In genomic region chr2:226888378-226888915, GRCh38 we compare ENCODE assay signal across 30 cellular contexts. TPM values are rescaled to one million over a fixed set of nuclear protein-coding genes. Genes with fewer than 3 reads are reported as not detected.
DNase-seq lines count a peak whose midpoint lies in the region; ATAC-seq and TF ChIP-seq lines count a peak whose summit lies in the region.
"Had no signal": no experiment of that assay in that cellular context is flagged by ENCODE, and none has a peak within 500 bp of the region (broad histone marks: within the 10 kb centered on the region; RNA-seq: fewer than 3 reads in every experiment).

No MANE protein-coding gene starts in this region.

- no peaks in the 10 kb centered on the region for H3K79me2 ChIP-seq in mesendoderm (ENCODE audit: control insufficient read depth, insufficient read depth, low read length)

- TF ChIP-seq CTCF in AG10803 (conservative IDR thresholded peaks at IDR 0.05; ENCODE audit: low read length) (no peak), choroid plexus epithelial cell (conservative IDR thresholded peaks at IDR 0.05; ENCODE audit: low read depth, low read length) (no peak)

- H3K36me3 ChIP-seq in mesendoderm (ENCODE audit: control insufficient read depth, insufficient read depth, low read length) = no peaks in the 10 kb centered on the region
- H3K36me3 ChIP-seq: HAP-1, left ventricle myocardium inferior, Peyer's patch, SJCRH30, stomach, thyroid gland had no signal

- no peaks in the 10 kb centered on the region for H3K79me1 ChIP-seq in mesendoderm (ENCODE audit: low read length)

- no peak overlapping the region for H3K9ac ChIP-seq in mesendoderm (ENCODE audit: low read length)

- H3K4me3 ChIP-seq in AG10803 (ENCODE audit: low read length) (no peak overlapping the region), choroid plexus epithelial cell (ENCODE audit: low read depth, low read length) (no peak overlapping the region), mesendoderm (ENCODE audit: low read length) (no peak overlapping the region)
- H3K4me3 ChIP-seq: HAP-1, left ventricle myocardium inferior, Peyer's patch, SJCRH30, skin epidermis, stomach, thyroid gland had no signal

- no peak overlapping the region for H2AK5ac ChIP-seq in mesendoderm (ENCODE audit: low read length)

- no peak overlapping the region for H3K23ac ChIP-seq in mesendoderm (ENCODE audit: low read length)

- H4K5ac ChIP-seq in mesendoderm (ENCODE audit: low read length) = no peak overlapping the region

- no peak for ATAC-seq in GM21825 (IDR thresholded peaks at IDR 0.05; ENCODE audit: unreplicated experiment)
- no peak for ATAC-seq in HG03025 (IDR thresholded peaks at IDR 0.05; ENCODE audit: low FRiP score, unreplicated experiment)
- ATAC-seq in GM18517 (IDR thresholded peaks at IDR 0.05; ENCODE audit: unreplicated experiment) = no peak
- ATAC-seq: HepG2 had no signal

- H2BK5ac ChIP-seq in mesendoderm (ENCODE audit: low read length) = no peak overlapping the region

- H3K27ac ChIP-seq in mesendoderm (ENCODE audit: low read depth, low read length) = no peak overlapping the region
- H3K27ac ChIP-seq: HL-60, left ventricle myocardium inferior, Peyer's patch, SJCRH30, skin epidermis, stomach, thyroid gland had no signal

- peak overlapping the region; percentile 2 for H3K4ac ChIP-seq in mesendoderm (ENCODE audit: low read depth, low read length)

- H3K4me2 ChIP-seq in mesendoderm (ENCODE audit: low read length) = no peak overlapping the region

- H3K4me1 ChIP-seq in mesendoderm (ENCODE audit: control insufficient read depth, low read depth, low read length) = no peaks in the 10 kb centered on the region
- H3K4me1 ChIP-seq: HAP-1, SJCRH30, thyroid gland had no signal

- H4K8ac ChIP-seq in mesendoderm (ENCODE audit: low read depth, low read length) = no peak overlapping the region

- no peak overlapping the region for H3K56ac ChIP-seq in mesendoderm (ENCODE audit: low read length)

- peak; percentile 21 for DNase-seq in AG10803 (ENCODE audit: low read depth)
- peak; percentile 11 for DNase-seq in M059J (ENCODE audit: low read depth)
- DNase-seq in choroid plexus epithelial cell (ENCODE audit: low read depth) = peak; percentile 19
- no peak for DNase-seq in mesendoderm
- no peak for DNase-seq in NCI-H187 treated with DMSO at 0.1 percent for 48 hours (lab: John Stamatoyannopoulos, UW)
- DNase-seq: activated CD4-positive, alpha-beta memory T cell treated with anti-CD3 and anti-CD28 coated beads for 36 hours; activated CD4-positive, CD25-positive, alpha-beta regulatory T cell treated with anti-CD3 and anti-CD28 coated beads, Interleukin-2, amount 50 U/mL, for 72 hours; activated CD8-positive, alpha-beta memory T cell treated with anti-CD3 and anti-CD28 coated beads, Interleukin-2, amount 50 U/mL, for 4 hours; activated naive CD4-positive, alpha-beta T cell treated with anti-CD3 and anti-CD28 coated beads, Interleukin-2, amount 10 ng/mL, durations not matched to agents 7 days and 5 days; DMS153; GDM1; left ventricle myocardium inferior; naive B cell; NCI-H1092 treated with DMSO at 0.1 percent for 48 hours; NCI-H1930; NCI-H2227 treated with DMSO at 0.1 percent for 48 hours; NCI-H748 treated with DMSO at 0.1 percent for 48 hours; nucleus accumbens; Peyer's patch; SJCRH30; stimulated activated CD4-positive, alpha-beta T cell treated with anti-CD3 and anti-CD28 coated beads, Interleukin-1b, Interleukin-23, amount 100 ng/mL, for 48 hours; stomach; thyroid gland had no signal

- no peak overlapping the region for H2BK120ac ChIP-seq in mesendoderm (ENCODE audit: low read depth, low read length)

- H3K27me3 ChIP-seq in mesendoderm (ENCODE audit: insufficient read depth, low read length, poor library complexity) = no peaks in the 10 kb centered on the region
- H3K27me3 ChIP-seq: Peyer's patch, SJCRH30, stomach, thyroid gland had no signal

- H2BK15ac ChIP-seq in mesendoderm (replicated peaks; ENCODE audit: low read depth) = no peak overlapping the region

- no CpG with 5 or more reads among the region's 2 CpGs for WGBS in mesendoderm (ENCODE audit: extremely low coverage, insufficient coverage, low lambda C conversion rate)

- no peak overlapping the region for H3K18ac ChIP-seq in mesendoderm (ENCODE audit: low read length)

RNA-seq across cellular contexts. Expression of gene RHBDD1, which starts 52.6 kb away (rescaled TPM):
- 4.4 and 11.6 TPM in 2 replicates for total RNA-seq in M059J (2014; rRNA removed; shearing (Covaris generic))
- polyA plus RNA-seq in mesendoderm (2013, experiment 1 of 2) = 16.6 TPM
- 17.8 TPM for polyA plus RNA-seq in mesendoderm (2013, experiment 2 of 2)

Comparison
In these comparisons a context has a peak if more than half of its experiments do, and no peak if none do; other contexts are left out.
1. DNase-seq: peak in AG10803 (single experiment), M059J (single experiment) and choroid plexus epithelial cell (single experiment); none in mesendoderm (single experiment) and NCI-H187 treated with DMSO at 0.1 percent for 48 hours (single experiment).